In the genomic region with DNA sequence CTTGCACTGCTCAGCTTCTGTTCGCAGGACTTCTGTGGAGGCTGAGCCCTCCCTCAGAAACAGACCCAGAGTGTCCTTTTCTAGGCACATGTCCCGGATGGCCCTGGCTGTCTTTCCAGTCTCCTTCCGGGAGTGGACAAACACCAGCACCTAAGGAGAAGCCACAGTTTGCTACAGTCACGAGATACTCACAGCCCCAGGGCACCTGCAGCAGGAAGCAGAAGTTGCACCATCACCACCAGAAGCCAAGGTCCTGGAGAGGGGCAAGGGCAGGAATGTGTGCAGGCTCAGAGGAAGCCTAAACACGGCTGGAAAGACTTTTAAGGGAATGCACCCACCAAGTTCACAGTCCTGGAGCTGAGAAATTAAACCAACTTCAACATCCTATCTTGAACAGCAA, we compare ENCODE assay signal across 17 cellular contexts. TPM values are rescaled to one million over a fixed set of nuclear protein-coding genes. Genes with fewer than 3 reads are reported as not detected.
DNase-seq lines count a peak whose midpoint lies in the region; ATAC-seq, FAIRE-seq and TF ChIP-seq lines count a peak whose summit lies in the region.
"Had no signal": no experiment of that assay in that cellular context is flagged by ENCODE, and none has a peak within 500 bp of the region (broad histone marks: within the 10 kb centered on the region; RNA-seq: fewer than 3 reads in every experiment).

No MANE protein-coding gene starts in this region.

- SMC1A ChIA-PET in GM12878 (lab: Charles Lee; ENCODE audit: uncharacterized antibody, unreplicated experiment), result interaction anchor here (1.1 kb wide), 1 partner anchor 49 kb away, joined by 4 read pairs; no protein-coding TSS in a partner anchor

- WGBS in GM12878 (ENCODE audit: insufficient coverage, insufficient replicate concordance, low lambda C conversion rate, missing lambda C conversion rate), result 80% methylated on average over 5 of the region's 5 CpGs
- 92 to 96% methylated on average over 5 of the region's 5 CpGs for WGBS in heart right ventricle, 2 donors

- H3K9me3 Mint-ChIP-seq in activated T-cell treated with anti-CD3 and anti-CD28 coated beads, Interleukin-2, amount 50 U/mL, for 24 hours, result no peaks in the 10 kb centered on the region
- no peaks in the 10 kb centered on the region for H3K9me3 Mint-ChIP-seq in stimulated activated effector memory CD8-positive, alpha-beta T cell treated with anti-CD3 and anti-CD28 coated beads, Interleukin-12 subunit alpha, Interleukin-12 subunit beta, amount 100 ng/mL, for 72 hours
- H3K9me3 Mint-ChIP-seq: CD8-positive, alpha-beta T cell had no signal

- intact Hi-C loops in GM12878 (cut with micrococcal nuclease; ENCODE audit: unreplicated experiment) (no loop called here), heart right ventricle (cut with DNase I) (no loop called here)

- TF ChIP-seq RAD21 in GM12878 (IDR thresholded peaks at IDR 0.05; ENCODE audit: insufficient read depth, low read depth, low read length), result no peak

- no peak overlapping the region for H3K9ac ChIP-seq in GM12878 (ENCODE audit: control insufficient read depth, insufficient read depth, low read length)

- H3K79me2 ChIP-seq in GM12878 (ENCODE audit: control insufficient read depth, insufficient read depth, low read length), result no peaks in the 10 kb centered on the region

- H3K4me3 ChIP-seq in GM12878 (no peak overlapping the region), heart right ventricle (no peak overlapping the region)
- H3K4me3 ChIP-seq: HAP-1 had no signal

- no peak for FAIRE-seq in GM12878 (lab: Jason Lieb, UNC)
- FAIRE-seq: D721Med, G401.6, H1 had no signal

- RAD21 ChIA-PET in GM12878 (lab: Charles Lee; ENCODE audit: unreplicated experiment), result no interaction called here

- H4K20me1 ChIP-seq in GM12878 (ENCODE audit: control insufficient read depth, insufficient read depth), result no peaks in the 10 kb centered on the region; the same call in none of the 2 replicates

- 0 out of 2 replicates have a peak, but pooled peaks have one; percentile 16 for TF ChIP-seq POLR2A in GM12878 (IDR thresholded peaks at IDR 0.05; ENCODE audit: low read depth, low read length)

- H3K4me1 ChIP-seq in GM12878 (ENCODE audit: control insufficient read depth, insufficient read depth, low read length), result no peaks in the 10 kb centered on the region
- no peaks in the 10 kb centered on the region for H3K4me1 ChIP-seq in heart right ventricle
- H3K4me1 ChIP-seq: HAP-1 had no signal

- TF ChIP-seq CTCF in GM12878 (IDR thresholded peaks at IDR 0.05 in 2 of 3, conservative IDR thresholded peaks at IDR 0.05 in 1 of 3; ENCODE audit: control insufficient read depth in 2 of 3, extremely low read depth in 1 of 3, insufficient read depth in 1 of 3, low read depth in 3 of 3, low read length in 3 of 3) (no peak), heart right ventricle (IDR thresholded peaks at IDR 0.05) (no peak)

- CTCF ChIA-PET in GM12878 (lab: Yijun Ruan, JAX), result no interaction called here

- H3K4me1 Mint-ChIP-seq in activated T-cell treated with anti-CD3 and anti-CD28 coated beads, Interleukin-2, amount 50 U/mL, for 24 hours (ENCODE audit: low read depth), result peaks cover 3% of the 10 kb centered on the region
- peaks cover 18% of the 10 kb centered on the region for H3K4me1 Mint-ChIP-seq in stimulated activated effector memory CD8-positive, alpha-beta T cell treated with anti-CD3 and anti-CD28 coated beads, Interleukin-12 subunit alpha, Interleukin-12 subunit beta, amount 100 ng/mL, for 72 hours
- H3K4me1 Mint-ChIP-seq: CD14-positive monocyte had no signal

- no peak overlapping the region for H3K4me3 Mint-ChIP-seq in activated T-cell treated with anti-CD3 and anti-CD28 coated beads, Interleukin-2, amount 50 U/mL, for 24 hours
- H3K4me3 Mint-ChIP-seq in stimulated activated effector memory CD8-positive, alpha-beta T cell treated with anti-CD3 and anti-CD28 coated beads, Interleukin-12 subunit alpha, Interleukin-12 subunit beta, amount 100 ng/mL, for 72 hours, result no peak overlapping the region
- H3K4me3 Mint-ChIP-seq: CD14-positive monocyte; CD8-positive, alpha-beta T cell had no signal

- no peak for TF ChIP-seq EP300 in GM12878 (IDR thresholded peaks at IDR 0.05; ENCODE audit: borderline replicate concordance in 1 of 2, control insufficient read depth in 1 of 2, low read depth in 2 of 2, low read length in 2 of 2)

- no peak overlapping the region for H3K27ac ChIP-seq in GM12878 (ENCODE audit: control insufficient read depth, insufficient read depth)
- H3K27ac ChIP-seq in heart right ventricle, result no peak overlapping the region
- H3K27ac ChIP-seq: 22Rv1 had no signal

- H2AFZ ChIP-seq in GM12878 (ENCODE audit: control insufficient read depth, low read depth, low read length), result no peak overlapping the region

- H3K27me3 Mint-ChIP-seq in activated T-cell treated with anti-CD3 and anti-CD28 coated beads, Interleukin-2, amount 50 U/mL, for 24 hours, result no peaks in the 10 kb centered on the region

- BruUV-seq in GM12878 (replicated peaks; lab: Mats Ljungman, UMichigan), result no TSS peak

- H3K27ac Mint-ChIP-seq in activated T-cell treated with anti-CD3 and anti-CD28 coated beads, Interleukin-2, amount 50 U/mL, for 24 hours, result peak overlapping the region; percentile 44
- peak overlapping the region; percentile 34 for H3K27ac Mint-ChIP-seq in stimulated activated effector memory CD8-positive, alpha-beta T cell treated with anti-CD3 and anti-CD28 coated beads, Interleukin-12 subunit alpha, Interleukin-12 subunit beta, amount 100 ng/mL, for 72 hours
- H3K27ac Mint-ChIP-seq: CD8-positive, alpha-beta T cell had no signal

- POLR2A ChIA-PET in GM12878 (lab: Charles Lee), result no interaction called here

- ATAC-seq in GM12878, result no peak
- no peak for ATAC-seq in stimulated activated effector memory CD8-positive, alpha-beta T cell treated with anti-CD3 and anti-CD28 coated beads, Interleukin-12 subunit alpha, Interleukin-12 subunit beta, amount 100 ng/mL, for 72 hours
- ATAC-seq in heart right ventricle, result no peak
- ATAC-seq: CD8-positive, alpha-beta T cell had no signal

- H3K27me3 ChIP-seq in GM12878 (replicated peaks in 1 of 2; ENCODE audit: control insufficient read depth in 2 of 2, insufficient read depth in 2 of 2, low read length in 1 of 2) (no peaks in the 10 kb centered on the region), heart right ventricle (no peaks in the 10 kb centered on the region)

- in situ Hi-C loops in GM12878 (cut with MboI), result no loop called here

- H3K36me3 ChIP-seq in GM12878 (ENCODE audit: control insufficient read depth in 2 of 2, insufficient read depth in 2 of 2, low read length in 1 of 2) (peaks cover 56 to 70% of the 10 kb centered on the region in 2 experiments), heart right ventricle (peaks cover 5 to 100% (median 98%) of the 10 kb centered on the region in 9 donors)

- peaks cover 100% of the 10 kb centered on the region for H3K36me3 Mint-ChIP-seq in activated T-cell treated with anti-CD3 and anti-CD28 coated beads, Interleukin-2, amount 50 U/mL, for 24 hours (ENCODE audit: low read depth)
- H3K36me3 Mint-ChIP-seq in stimulated activated effector memory CD8-positive, alpha-beta T cell treated with anti-CD3 and anti-CD28 coated beads, Interleukin-12 subunit alpha, Interleukin-12 subunit beta, amount 100 ng/mL, for 72 hours, result peaks cover 100% of the 10 kb centered on the region

- no peak overlapping the region for H3K4me2 ChIP-seq in GM12878 (ENCODE audit: control insufficient read depth, insufficient read depth)

- H3K9me3 ChIP-seq in GM12878 (replicated peaks; ENCODE audit: control insufficient read depth, insufficient read depth, low read length) (no peaks in the 10 kb centered on the region), heart right ventricle (no peaks in the 10 kb centered on the region)
- H3K9me3 ChIP-seq: HAP-1 had no signal

- DNase-seq in activated T-cell treated with anti-CD3 and anti-CD28 coated beads, Interleukin-2, amount 50 U/mL, for 24 hours, result no peak
- no peak for DNase-seq in activated T-cell treated with anti-CD3 and anti-CD28 coated beads, Interleukin-2, amount 50 U/mL, for 1 hour
- no peak for DNase-seq in GM12878 (ENCODE audit: low read depth, low spot score)
- no peak for DNase-seq in stimulated activated effector memory CD8-positive, alpha-beta T cell treated with anti-CD3 and anti-CD28 coated beads, Interleukin-12 subunit alpha, Interleukin-12 subunit beta, amount 100 ng/mL, for 72 hours (ENCODE audit: low spot score in 2 of 2)
- DNase-seq in heart right ventricle, result no peak
- no peak for DNase-seq in NCI-H1048 (lab: John Stamatoyannopoulos, UW)
- DNase-seq: CD8-positive, alpha-beta T cell; COR-L47; DMS153; DMS79 treated with DMSO at 0.1 percent for 48 hours; EL had no signal

RNA-seq across cellular contexts. Expression of a gene that starts 13.6 kb away (rescaled TPM):
- total RNA-seq in GM12878 (2013; cell fraction: nucleolus; rRNA removed), result 125 and 137 TPM in 2 replicates
- total RNA-seq in GM12878 (2014; rRNA removed), result 68.7 and 72.9 TPM in 2 replicates
- 59.2 and 61.9 TPM in 2 replicates for total RNA-seq in GM12878 (2014; rRNA removed; fragmentation: Illumina TruSeq; extraction: Trizol)
- total RNA-seq in GM12878 (2021), result 147 and 158 TPM in 2 replicates
- polyA plus RNA-seq in GM12878 (2011; ENCODE audit: low read depth), result 99.9 TPM
- polyA plus RNA-seq in GM12878 (2011; rRNA removed), result 106 and 176 TPM in 2 replicates
- polyA plus RNA-seq in GM12878 (2011; cell fraction: cytosol; rRNA removed), result 277 and 280 TPM in 2 replicates
- polyA plus RNA-seq in GM12878 (2011; cell fraction: nucleus; rRNA removed), result 305 and 387 TPM in 2 replicates
- polyA plus RNA-seq in GM12878 (2012), result 117 and 126 TPM in 2 replicates
- 111 and 157 TPM in 2 replicates for polyA plus RNA-seq in GM12878 (2014; fragmentation: Illumina TruSeq; extraction: Trizol)
- 10 to 100 TPM; 61.6 to 64.6 TPM for polyA plus RNA-seq in GM12878 (2014; fragmentation: Nextera tagmentation; extraction: Ambion mirVana)
- polyA plus RNA-seq in GM12878 (2014; rRNA removed), result 145 and 147 TPM in 2 replicates
- 100 to 1,000 TPM; 100 to 111 TPM for polyA plus RNA-seq in GM12878 (2016; fragmentation: Nextera tagmentation; extraction: Ambion mirVana)
- 395 and 413 TPM in 2 replicates for polyA minus RNA-seq in GM12878 (2011; rRNA and poly(A)+ RNA removed)
- 106 and 118 TPM in 2 replicates for polyA minus RNA-seq in GM12878 (2011; cell fraction: cytosol; rRNA and poly(A)+ RNA removed)
- polyA minus RNA-seq in GM12878 (2011; cell fraction: nucleus; rRNA and poly(A)+ RNA removed), result 79.8 and 136 TPM in 2 replicates
- total RNA-seq in heart right ventricle, result 10 to 100 TPM; 56.2 to 70.5 (median 63.6) TPM
- 10 to 100 TPM; 49.2 to 67.5 TPM for polyA plus RNA-seq in heart right ventricle

RNA-seq across cellular contexts. Expression of a gene that starts 25.7 kb away (rescaled TPM):
- 40.1 and 42.8 TPM in 2 replicates for total RNA-seq in GM12878 (2013; cell fraction: nucleolus; rRNA removed)
- total RNA-seq in GM12878 (2014; rRNA removed) (74.7 and 89.4 TPM in 2 replicates), GM12878 (2014; rRNA removed; fragmentation: Illumina TruSeq; extraction: Trizol) (48.0 and 49.7 TPM in 2 replicates), GM12878 (2021) (51.1 and 57.5 TPM in 2 replicates), heart right ventricle (10 to 100 TPM; 59.2 to 72.1 (median 64.9) TPM)
- 23.7 TPM for polyA plus RNA-seq in GM12878 (2011; ENCODE audit: low read depth)
- polyA plus RNA-seq in GM12878 (2011; rRNA removed) (61.3 and 75.4 TPM in 2 replicates), GM12878 (2014; fragmentation: Illumina TruSeq; extraction: Trizol) (50.2 and 55.8 TPM in 2 replicates), GM12878 (2014; fragmentation: Nextera tagmentation; extraction: Ambion mirVana) (10 to 100 TPM in 1 of 2 experiments, 1 to 10 TPM in 1; 8.3 to 15.6 TPM), GM12878 (2014; rRNA removed) (89.3 and 92.5 TPM in 2 replicates), GM12878 (2016; fragmentation: Nextera tagmentation; extraction: Ambion mirVana) (10 to 100 TPM; 69.4 to 73.1 TPM), heart right ventricle (10 to 100 TPM; 22.1 to 59.4 TPM)
- 115 and 126 TPM in 2 replicates for polyA plus RNA-seq in GM12878 (2011; cell fraction: cytosol; rRNA removed)
- polyA plus RNA-seq in GM12878 (2011; cell fraction: nucleus; rRNA removed), result 66.5 and 69.5 TPM in 2 replicates
- 38.2 and 43.6 TPM in 2 replicates for polyA plus RNA-seq in GM12878 (2012)
- polyA minus RNA-seq in GM12878 (2011; rRNA and poly(A)+ RNA removed), result 73.0 and 101 TPM in 2 replicates
- polyA minus RNA-seq in GM12878 (2011; cell fraction: cytosol; rRNA and poly(A)+ RNA removed), result 26.6 and 27.0 TPM in 2 replicates
- 19.2 and 32.0 TPM in 2 replicates for polyA minus RNA-seq in GM12878 (2011; cell fraction: nucleus; rRNA and poly(A)+ RNA removed)

RNA-seq across cellular contexts. Expression of a gene that starts 26.0 kb away (rescaled TPM):
- 22.9 and 23.0 TPM in 2 replicates for total RNA-seq in GM12878 (2013; cell fraction: nucleolus; rRNA removed)
- total RNA-seq in GM12878 (2014; rRNA removed) (11.2 and 15.3 TPM in 2 replicates), GM12878 (2014; rRNA removed; fragmentation: Illumina TruSeq; extraction: Trizol) (8.2 and 8.9 TPM in 2 replicates), GM12878 (2021) (25.6 and 27.2 TPM in 2 replicates), heart right ventricle (100 to 1,000 TPM in 4 of 10 donors, 10 to 100 TPM in 6; 72.2 to 113 (median 95.1) TPM)
- polyA plus RNA-seq in GM12878 (2011; ENCODE audit: low read depth), result 6.9 TPM
- polyA plus RNA-seq in GM12878 (2011; rRNA removed) (11.6 and 24.9 TPM in 2 replicates), GM12878 (2014; fragmentation: Illumina TruSeq; extraction: Trizol) (10.5 and 19.9 TPM in 2 replicates), GM12878 (2014; fragmentation: Nextera tagmentation; extraction: Ambion mirVana) (1 to 10 TPM; 2.6 to 3.0 TPM), GM12878 (2014; rRNA removed) (18.4 and 22.3 TPM in 2 replicates), GM12878 (2016; fragmentation: Nextera tagmentation; extraction: Ambion mirVana) (10 to 100 TPM; 17.0 to 18.4 TPM), heart right ventricle (10 to 100 TPM; 15.2 to 70.6 TPM)
- 23.0 and 24.2 TPM in 2 replicates for polyA plus RNA-seq in GM12878 (2011; cell fraction: cytosol; rRNA removed)
- polyA plus RNA-seq in GM12878 (2011; cell fraction: nucleus; rRNA removed), result 19.2 and 23.7 TPM in 2 replicates
- 15.0 and 15.6 TPM in 2 replicates for polyA plus RNA-seq in GM12878 (2012)
- polyA minus RNA-seq in GM12878 (2011; rRNA and poly(A)+ RNA removed), result 32.5 and 35.8 TPM in 2 replicates
- polyA minus RNA-seq in GM12878 (2011; cell fraction: cytosol; rRNA and poly(A)+ RNA removed), result 7.8 and 11.4 TPM in 2 replicates
- 8.0 and 13.6 TPM in 2 replicates for polyA minus RNA-seq in GM12878 (2011; cell fraction: nucleus; rRNA and poly(A)+ RNA removed)

RNA-seq across cellular contexts. Expression of a gene that starts 33.4 kb away (rescaled TPM):
- 16.9 and 20.9 TPM in 2 replicates for total RNA-seq in GM12878 (2013; cell fraction: nucleolus; rRNA removed)
- 28.7 and 29.6 TPM in 2 replicates for total RNA-seq in GM12878 (2014; rRNA removed)
- total RNA-seq in GM12878 (2014; rRNA removed; fragmentation: Illumina TruSeq; extraction: Trizol), result 16.8 and 17.1 TPM in 2 replicates
- 23.8 and 28.7 TPM in 2 replicates for total RNA-seq in GM12878 (2021)
- polyA plus RNA-seq in GM12878 (2011; ENCODE audit: low read depth), result 5.3 TPM
- polyA plus RNA-seq in GM12878 (2011; rRNA removed), result 6.8 and 11.7 TPM in 2 replicates
- 15.0 and 15.6 TPM in 2 replicates for polyA plus RNA-seq in GM12878 (2011; cell fraction: cytosol; rRNA removed)
- 6.4 and 7.1 TPM in 2 replicates for polyA plus RNA-seq in GM12878 (2011; cell fraction: nucleus; rRNA removed)
- 7.8 and 9.6 TPM in 2 replicates for polyA plus RNA-seq in GM12878 (2012)
- 16.1 and 20.6 TPM in 2 replicates for polyA plus RNA-seq in GM12878 (2014; fragmentation: Illumina TruSeq; extraction: Trizol)
- 1 to 10 TPM; 4.9 to 5.7 TPM for polyA plus RNA-seq in GM12878 (2014; fragmentation: Nextera tagmentation; extraction: Ambion mirVana)
- 16.8 and 18.8 TPM in 2 replicates for polyA plus RNA-seq in GM12878 (2014; rRNA removed)
- polyA plus RNA-seq in GM12878 (2016; fragmentation: Nextera tagmentation; extraction: Ambion mirVana), result 1 to 10 TPM; 9.9 TPM
- polyA minus RNA-seq in GM12878 (2011; rRNA and poly(A)+ RNA removed), result 14.0 and 19.4 TPM in 2 replicates
- 6.3 and 6.8 TPM in 2 replicates for polyA minus RNA-seq in GM12878 (2011; cell fraction: cytosol; rRNA and poly(A)+ RNA removed)
- polyA minus RNA-seq in GM12878 (2011; cell fraction: nucleus; rRNA and poly(A)+ RNA removed), result 4.2 and 9.0 TPM in 2 replicates
- 1 to 10 TPM in 7 of 10 donors, under 1 TPM in 3; 0.30 to 3.4 (median 1.2) TPM for total RNA-seq in heart right ventricle
- polyA plus RNA-seq in heart right ventricle, result 1 to 10 TPM in 1 of 2 donors, under 1 TPM in 1; 0.68 to 1.1 TPM

RNA-seq across cellular contexts. Expression of a gene that starts 43.8 kb away (rescaled TPM):
- 23.0 and 28.6 TPM in 2 replicates for total RNA-seq in GM12878 (2013; cell fraction: nucleolus; rRNA removed)
- 58.1 and 66.4 TPM in 2 replicates for total RNA-seq in GM12878 (2014; rRNA removed)
- 63.6 and 64.5 TPM in 2 replicates for total RNA-seq in GM12878 (2014; rRNA removed; fragmentation: Illumina TruSeq; extraction: Trizol)
- 67.0 and 71.0 TPM in 2 replicates for total RNA-seq in GM12878 (2021)
- 21.2 TPM for polyA plus RNA-seq in GM12878 (2011; ENCODE audit: low read depth)
- polyA plus RNA-seq in GM12878 (2011; rRNA removed), result 67.7 and 71.2 TPM in 2 replicates
- 71.1 and 75.5 TPM in 2 replicates for polyA plus RNA-seq in GM12878 (2011; cell fraction: cytosol; rRNA removed)
- polyA plus RNA-seq in GM12878 (2011; cell fraction: nucleus; rRNA removed), result 65.1 and 68.2 TPM in 2 replicates
- polyA plus RNA-seq in GM12878 (2012), result 17.5 and 27.0 TPM in 2 replicates
- 90.1 and 107 TPM in 2 replicates for polyA plus RNA-seq in GM12878 (2014; fragmentation: Illumina TruSeq; extraction: Trizol)
- polyA plus RNA-seq in GM12878 (2014; fragmentation: Nextera tagmentation; extraction: Ambion mirVana), result 10 to 100 TPM; 42.6 to 45.8 TPM
- 66.2 and 71.4 TPM in 2 replicates for polyA plus RNA-seq in GM12878 (2014; rRNA removed)
- 10 to 100 TPM; 69.6 to 73.4 TPM for polyA plus RNA-seq in GM12878 (2016; fragmentation: Nextera tagmentation; extraction: Ambion mirVana)
- 57.9 and 60.6 TPM in 2 replicates for polyA minus RNA-seq in GM12878 (2011; rRNA and poly(A)+ RNA removed)
- 21.6 and 31.8 TPM in 2 replicates for polyA minus RNA-seq in GM12878 (2011; cell fraction: cytosol; rRNA and poly(A)+ RNA removed)
- polyA minus RNA-seq in GM12878 (2011; cell fraction: nucleus; rRNA and poly(A)+ RNA removed), result 21.2 and 28.6 TPM in 2 replicates
- 1 to 10 TPM in 2 of 10 donors, under 1 TPM in 8; 0.21 to 3.4 (median 0.51) TPM for total RNA-seq in heart right ventricle
- polyA plus RNA-seq in heart right ventricle, result under 1 TPM; 0.35 to 0.95 TPM
